ENCODE assay signal across 13 cellular contexts in the genomic region with DNA sequence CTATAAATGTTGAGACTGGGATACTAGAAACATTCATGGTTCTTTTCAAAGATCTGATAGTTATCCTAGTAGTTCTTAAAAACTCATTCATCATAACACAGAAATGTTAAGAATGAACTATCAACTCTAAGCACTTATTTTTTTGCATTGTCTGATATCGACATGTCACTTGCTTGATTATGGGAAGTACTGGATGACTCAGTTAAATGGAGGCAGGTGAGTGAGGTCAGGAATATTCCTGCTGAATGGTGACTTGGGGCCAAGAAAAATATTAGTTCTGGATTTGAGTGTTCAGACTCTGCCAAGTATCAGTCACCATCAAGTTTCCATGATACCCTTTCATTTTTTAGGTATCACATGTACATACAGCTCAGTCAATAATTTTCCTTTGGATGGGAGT.
DNase-seq lines count a peak whose midpoint lies in the region; ATAC-seq, FAIRE-seq and TF ChIP-seq lines count a peak whose summit lies in the region.
"Had no signal": no experiment of that assay in that cellular context is flagged by ENCODE, and none has a peak within 500 bp of the region (broad histone marks: within the 10 kb centered on the region; RNA-seq: fewer than 3 reads in every experiment).

No MANE protein-coding gene starts in this region.

- TF ChIP-seq POLR2A in gastroesophageal sphincter (IDR thresholded peaks at IDR 0.05) (no peak), GM18505 (IDR thresholded peaks at IDR 0.05; ENCODE audit: borderline replicate concordance, extremely low read depth, insufficient read depth, insufficient read length) (no peak)

- no peak for ATAC-seq in gastroesophageal sphincter
- ATAC-seq in GM18505 (IDR thresholded peaks at IDR 0.05; ENCODE audit: unreplicated experiment) = no peak

- no peak for DNase-seq in D721Med (ENCODE audit: insufficient read length, low spot score)
- DNase-seq in NCI-H446 treated with DMSO at 0.1 percent for 48 hours (lab: John Stamatoyannopoulos, UW) = peak; percentile 66
- peak; percentile 95 for DNase-seq in choroid plexus epithelial cell (ENCODE audit: low read depth)
- DNase-seq in lung microvascular endothelial cell (ENCODE audit: low read depth in 2 of 2) = peak; percentile 97 to 98
- no peak for DNase-seq in activated effector memory CD4-positive, alpha-beta T cell treated with anti-CD3 and anti-CD28 coated beads, Interleukin-2, amount 50 U/mL, for 16 hours
- no peak for DNase-seq in activated CD4-positive, alpha-beta T cell treated with anti-CD3 and anti-CD28 coated beads for 1 hour
- DNase-seq: activated CD4-positive, alpha-beta T cell treated with anti-CD3 and anti-CD28 coated beads for 48 hours; amygdala; CD8-positive, alpha-beta memory T cell; NCI-H1417 treated with DMSO at 0.1 percent for 48 hours; substantia nigra had no signal

- no peak for TF ChIP-seq EP300 in gastroesophageal sphincter (IDR thresholded peaks at IDR 0.05)

- no peaks in the 10 kb centered on the region for H3K9me3 ChIP-seq in gastroesophageal sphincter

- H3K4me3 ChIP-seq in choroid plexus epithelial cell (ENCODE audit: low read depth, low read length) (no peak overlapping the region), gastroesophageal sphincter (no peak overlapping the region)

- H3K4me1 ChIP-seq in gastroesophageal sphincter = peaks cover 0 to 11% (median 3%) of the 10 kb centered on the region in 3 donors

- FAIRE-seq in D721Med (lab: Jason Lieb, UNC) = peak; percentile 95

- no peaks in the 10 kb centered on the region for H3K36me3 ChIP-seq in gastroesophageal sphincter

- TF ChIP-seq CTCF in D721Med (IDR thresholded peaks at IDR 0.05; ENCODE audit: insufficient read depth, missing control alignments) = no peak
- no peak for TF ChIP-seq CTCF in choroid plexus epithelial cell (conservative IDR thresholded peaks at IDR 0.05; ENCODE audit: low read depth, low read length)
- no peak for TF ChIP-seq CTCF in gastroesophageal sphincter (IDR thresholded peaks at IDR 0.05)

- H3K27me3 ChIP-seq in gastroesophageal sphincter = no peaks in the 10 kb centered on the region

- no peak overlapping the region for H3K27ac ChIP-seq in gastroesophageal sphincter

- WGBS in gastroesophageal sphincter (ENCODE audit: low coverage in 1 of 2), 2 donors = 33 to 44% methylated on average over 1 of the region's 1 CpG

Comparison
In these comparisons a context has a peak if more than half of its experiments do, and no peak if none do; other contexts are left out.
1. DNase-seq: peak in NCI-H446 treated with DMSO at 0.1 percent for 48 hours (single experiment), choroid plexus epithelial cell (single experiment) and lung microvascular endothelial cell (2 of 2); none in D721Med (single experiment), activated effector memory CD4-positive, alpha-beta T cell treated with anti-CD3 and anti-CD28 coated beads, Interleukin-2, amount 50 U/mL, for 16 hours (single experiment) and activated CD4-positive, alpha-beta T cell treated with anti-CD3 and anti-CD28 coated beads for 1 hour (single experiment).